ENCODE assay signal across 8 cellular contexts in the genomic region with DNA sequence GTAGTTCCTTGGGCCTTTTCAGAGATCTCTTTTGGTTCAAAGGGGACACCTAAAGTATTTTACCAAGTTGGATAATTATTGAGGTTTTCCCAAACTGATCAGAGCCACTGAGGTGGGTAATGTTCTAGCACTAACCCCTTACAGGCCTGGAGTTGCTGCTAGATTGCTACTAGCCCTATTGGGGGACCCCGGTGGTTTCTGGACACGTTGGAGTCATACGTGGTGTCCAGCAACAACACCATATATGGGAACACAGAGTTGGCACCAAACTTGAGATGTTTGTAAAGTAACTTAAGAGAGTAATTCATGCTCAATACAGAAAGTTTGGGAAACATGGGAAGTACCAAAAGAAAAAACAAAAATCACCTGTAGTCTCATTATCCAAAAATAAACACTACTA. TPM values are rescaled to one million over a fixed set of nuclear protein-coding genes. Genes with fewer than 3 reads are reported as not detected.
A peak's percentile ranks its signal among the peaks of the same experiment; 100 is the strongest.
DNase-seq lines count a peak whose midpoint lies in the region; ATAC-seq and TF ChIP-seq lines count a peak whose summit lies in the region.

No MANE protein-coding gene starts in this region.

- ATAC-seq in mucosa of descending colon: no peak
- ATAC-seq in GM19328 (IDR thresholded peaks at IDR 0.05; ENCODE audit: unreplicated experiment): no peak

- H3K27ac Mint-ChIP-seq in dendritic cell treated with granulocyte-macrophage colony-stimulating factor and Interleukin-4, amounts not matched to agents 40 ng/mL and 50 ng/mL, for 4 days: peak overlapping the region; percentile 94

- H3K4me3 ChIP-seq in BE2C (ENCODE audit: low read depth, low read length): peak overlapping the region; percentile 96
- H3K4me3 ChIP-seq in LNCaP clone FGC (ENCODE audit: low read depth, low read length): peak overlapping the region; percentile 92
- H3K4me3 ChIP-seq in mucosa of descending colon: peak overlapping the region; percentile 77

- TF ChIP-seq CTCF in BE2C (IDR thresholded peaks at IDR 0.05; ENCODE audit: low read depth, low read length) (no peak), LNCaP clone FGC (IDR thresholded peaks at IDR 0.05; ENCODE audit: control insufficient read depth, extremely low read depth, insufficient read depth) (no peak), mucosa of descending colon (IDR thresholded peaks at IDR 0.05) (no peak)

- no peaks in the 10 kb centered on the region for H3K27me3 ChIP-seq in BE2C

- H3K9me3 Mint-ChIP-seq in dendritic cell treated with granulocyte-macrophage colony-stimulating factor and Interleukin-4, amounts not matched to agents 40 ng/mL and 50 ng/mL, for 4 days: no peaks in the 10 kb centered on the region

- H3K9me3 ChIP-seq in BE2C: no peaks in the 10 kb centered on the region
- no peaks in the 10 kb centered on the region for H3K9me3 ChIP-seq in mucosa of descending colon

- H3K4me1 ChIP-seq in BE2C: no peaks in the 10 kb centered on the region
- peaks cover 9% of the 10 kb centered on the region for H3K4me1 ChIP-seq in mucosa of descending colon (ENCODE audit: low read depth)

- DNase-seq in BE2C (no peak), LNCaP clone FGC (ENCODE audit: low read depth) (no peak), mucosa of descending colon (no peak), ureter (ENCODE audit: low spot score) (no peak), GOT3 (lab: John Stamatoyannopoulos, UW) (no peak), LoVo (ENCODE audit: low spot score) (no peak)

- H3K36me3 ChIP-seq in BE2C (no peaks in the 10 kb centered on the region), mucosa of descending colon (ENCODE audit: low read depth) (no peaks in the 10 kb centered on the region)

- no peaks in the 10 kb centered on the region for H3K27me3 Mint-ChIP-seq in dendritic cell treated with granulocyte-macrophage colony-stimulating factor and Interleukin-4, amounts not matched to agents 40 ng/mL and 50 ng/mL, for 4 days

- peaks cover 15% of the 10 kb centered on the region for H3K4me1 Mint-ChIP-seq in dendritic cell treated with granulocyte-macrophage colony-stimulating factor and Interleukin-4, amounts not matched to agents 40 ng/mL and 50 ng/mL, for 4 days (ENCODE audit: low read depth)

- intact Hi-C loops in dendritic cell treated with granulocyte-macrophage colony-stimulating factor and Interleukin-4, amounts not matched to agents 40 ng/mL and 50 ng/mL, for 4 days (cut with micrococcal nuclease): loop anchor here (2.0 to 10.0 kb wide), 3 partner anchors 65 to 305 kb away; a partner anchor contains a TSS
- intact Hi-C loops in mucosa of descending colon (cut with DNase I, micrococcal nuclease): no loop called here

- H3K4me3 Mint-ChIP-seq in dendritic cell treated with granulocyte-macrophage colony-stimulating factor and Interleukin-4, amounts not matched to agents 40 ng/mL and 50 ng/mL, for 4 days: peak overlapping the region; percentile 93

- peaks cover 8% of the 10 kb centered on the region for H3K36me3 Mint-ChIP-seq in dendritic cell treated with granulocyte-macrophage colony-stimulating factor and Interleukin-4, amounts not matched to agents 40 ng/mL and 50 ng/mL, for 4 days (ENCODE audit: low read depth)

RNA-seq across cellular contexts. Expression of a gene that starts 0.6 kb away (rescaled TPM):
- polyA plus RNA-seq in BE2C (2012; ENCODE audit: insufficient read depth, insufficient read length, low read depth): 0.59 TPM
- total RNA-seq in mucosa of descending colon (1 to 10 TPM; 3.9 to 6.8 (median 4.1) TPM), ureter (7.5 TPM)

RNA-seq across cellular contexts. Expression of a gene that starts 0.7 kb away (rescaled TPM):
- polyA plus RNA-seq in BE2C (2012; ENCODE audit: insufficient read depth, insufficient read length, low read depth): 8.3 TPM
- total RNA-seq in mucosa of descending colon: 100 to 1,000 TPM in 2 of 3 donors, 10 to 100 TPM in 1; 79.9 to 296 (median 153) TPM
- total RNA-seq in ureter: 55.4 TPM
